Comparison of ENCODE assay signal across 1 cellular context in the genomic region with DNA sequence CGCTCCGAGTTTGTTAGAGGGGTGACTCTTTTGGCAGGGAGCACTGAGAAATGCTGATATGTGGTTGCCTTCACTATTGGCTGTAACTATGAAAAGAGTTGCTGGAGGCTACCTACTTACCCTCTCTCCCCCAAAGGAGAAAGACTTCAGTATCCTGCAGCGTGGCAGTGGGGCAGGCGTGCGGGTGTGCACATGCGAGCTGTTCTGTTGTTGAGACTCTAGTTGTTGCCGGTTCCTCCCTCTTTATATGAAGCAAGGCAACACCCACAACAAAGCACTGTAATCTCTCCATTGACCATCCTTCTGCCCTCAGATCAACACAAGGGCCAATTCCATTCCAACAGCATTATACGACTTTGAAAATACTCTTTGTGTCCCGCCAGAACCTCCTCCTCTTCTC.
TF ChIP-seq lines count a peak whose summit lies in the region.

No MANE protein-coding gene starts in this region.

TF ChIP-seq in IMR-90, 13 proteins besides CTCF, POLR2A, EP300 and RAD21:
- TF ChIP-seq MAFK (IDR thresholded peaks at IDR 0.05; ENCODE audit: low read depth, low read length), result no peak
- no peak for TF ChIP-seq CEBPB (IDR thresholded peaks at IDR 0.05; ENCODE audit: low read depth, low read length)
- no peak for TF ChIP-seq BHLHE40 (IDR thresholded peaks at IDR 0.05; ENCODE audit: low read depth, low read length)
- TF ChIP-seq, protein P1, sequence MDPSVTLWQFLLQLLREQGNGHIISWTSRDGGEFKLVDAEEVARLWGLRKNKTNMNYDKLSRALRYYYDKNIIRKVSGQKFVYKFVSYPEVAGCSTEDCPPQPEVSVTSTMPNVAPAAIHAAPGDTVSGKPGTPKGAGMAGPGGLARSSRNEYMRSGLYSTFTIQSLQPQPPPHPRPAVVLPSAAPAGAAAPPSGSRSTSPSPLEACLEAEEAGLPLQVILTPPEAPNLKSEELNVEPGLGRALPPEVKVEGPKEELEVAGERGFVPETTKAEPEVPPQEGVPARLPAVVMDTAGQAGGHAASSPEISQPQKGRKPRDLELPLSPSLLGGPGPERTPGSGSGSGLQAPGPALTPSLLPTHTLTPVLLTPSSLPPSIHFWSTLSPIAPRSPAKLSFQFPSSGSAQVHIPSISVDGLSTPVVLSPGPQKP (IDR thresholded peaks at IDR 0.05; ENCODE audit: borderline replicate concordance, low read depth, low read length), result no peak
- TF ChIP-seq MXI1 (IDR thresholded peaks at IDR 0.05; ENCODE audit: borderline replicate concordance, low read depth, low read length), result no peak
- no peak for TF ChIP-seq SMC3 (IDR thresholded peaks at IDR 0.05; ENCODE audit: low read depth, low read length)
